ENCODE assay signal across 1 cellular context in the genomic region with DNA sequence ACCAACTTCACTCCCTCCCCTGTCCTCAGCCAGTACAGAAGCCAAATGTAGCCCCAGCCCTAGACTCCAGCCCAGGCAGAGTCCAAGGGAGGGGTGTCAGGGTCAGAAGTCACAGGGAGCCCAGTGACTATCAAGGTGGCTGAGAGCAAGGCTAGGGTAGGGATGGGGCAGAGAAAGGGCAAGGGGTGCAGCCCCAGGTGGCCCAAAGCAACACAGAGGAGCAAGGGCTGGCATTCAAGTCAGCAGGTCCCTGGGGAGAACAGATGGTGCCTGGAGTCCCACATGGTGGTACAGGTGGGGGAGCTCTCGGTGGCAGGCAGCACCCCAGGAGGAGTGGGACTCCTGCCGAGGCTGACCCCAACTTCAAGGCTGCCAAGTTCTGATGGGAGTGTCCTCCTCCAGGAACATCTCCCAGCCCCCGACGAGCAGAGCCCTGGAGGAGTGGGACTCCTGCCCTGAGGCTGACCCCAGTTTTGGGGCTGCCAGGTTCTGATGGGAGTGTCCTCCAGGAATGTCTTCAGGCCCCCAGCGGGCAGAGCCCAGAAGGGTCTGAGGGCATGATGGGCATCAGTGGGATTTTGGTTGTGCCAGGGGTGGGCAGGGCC.
TF ChIP-seq lines count a peak whose summit lies in the region.

No MANE protein-coding gene starts in this region.

TF ChIP-seq in WTC11, 78 proteins besides CTCF, POLR2A, EP300 and RAD21 (continued from another document):
- TF ChIP-seq, protein P1, sequence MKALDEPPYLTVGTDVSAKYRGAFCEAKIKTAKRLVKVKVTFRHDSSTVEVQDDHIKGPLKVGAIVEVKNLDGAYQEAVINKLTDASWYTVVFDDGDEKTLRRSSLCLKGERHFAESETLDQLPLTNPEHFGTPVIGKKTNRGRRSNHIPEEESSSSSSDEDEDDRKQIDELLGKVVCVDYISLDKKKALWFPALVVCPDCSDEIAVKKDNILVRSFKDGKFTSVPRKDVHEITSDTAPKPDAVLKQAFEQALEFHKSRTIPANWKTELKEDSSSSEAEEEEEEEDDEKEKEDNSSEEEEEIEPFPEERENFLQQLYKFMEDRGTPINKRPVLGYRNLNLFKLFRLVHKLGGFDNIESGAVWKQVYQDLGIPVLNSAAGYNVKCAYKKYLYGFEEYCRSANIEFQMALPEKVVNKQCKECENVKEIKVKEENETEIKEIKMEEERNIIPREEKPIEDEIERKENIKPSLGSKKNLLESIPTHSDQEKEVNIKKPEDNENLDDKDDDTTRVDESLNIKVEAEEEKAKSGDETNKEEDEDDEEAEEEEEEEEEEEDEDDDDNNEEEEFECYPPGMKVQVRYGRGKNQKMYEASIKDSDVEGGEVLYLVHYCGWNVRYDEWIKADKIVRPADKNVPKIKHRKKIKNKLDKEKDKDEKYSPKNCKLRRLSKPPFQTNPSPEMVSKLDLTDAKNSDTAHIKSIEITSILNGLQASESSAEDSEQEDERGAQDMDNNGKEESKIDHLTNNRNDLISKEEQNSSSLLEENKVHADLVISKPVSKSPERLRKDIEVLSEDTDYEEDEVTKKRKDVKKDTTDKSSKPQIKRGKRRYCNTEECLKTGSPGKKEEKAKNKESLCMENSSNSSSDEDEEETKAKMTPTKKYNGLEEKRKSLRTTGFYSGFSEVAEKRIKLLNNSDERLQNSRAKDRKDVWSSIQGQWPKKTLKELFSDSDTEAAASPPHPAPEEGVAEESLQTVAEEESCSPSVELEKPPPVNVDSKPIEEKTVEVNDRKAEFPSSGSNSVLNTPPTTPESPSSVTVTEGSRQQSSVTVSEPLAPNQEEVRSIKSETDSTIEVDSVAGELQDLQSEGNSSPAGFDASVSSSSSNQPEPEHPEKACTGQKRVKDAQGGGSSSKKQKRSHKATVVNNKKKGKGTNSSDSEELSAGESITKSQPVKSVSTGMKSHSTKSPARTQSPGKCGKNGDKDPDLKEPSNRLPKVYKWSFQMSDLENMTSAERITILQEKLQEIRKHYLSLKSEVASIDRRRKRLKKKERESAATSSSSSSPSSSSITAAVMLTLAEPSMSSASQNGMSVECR (CRISPR knock-in tag; IDR thresholded peaks at IDR 0.05; ENCODE audit: borderline replicate concordance) = no peak; the same call in 1 of the 2 replicates
- TF ChIP-seq, protein P2, sequence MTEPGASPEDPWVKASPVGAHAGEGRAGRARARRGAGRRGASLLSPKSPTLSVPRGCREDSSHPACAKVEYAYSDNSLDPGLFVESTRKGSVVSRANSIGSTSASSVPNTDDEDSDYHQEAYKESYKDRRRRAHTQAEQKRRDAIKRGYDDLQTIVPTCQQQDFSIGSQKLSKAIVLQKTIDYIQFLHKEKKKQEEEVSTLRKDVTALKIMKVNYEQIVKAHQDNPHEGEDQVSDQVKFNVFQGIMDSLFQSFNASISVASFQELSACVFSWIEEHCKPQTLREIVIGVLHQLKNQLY (CRISPR knock-in tag; IDR thresholded peaks at IDR 0.05) = no peak
- TF ChIP-seq, protein P3, sequence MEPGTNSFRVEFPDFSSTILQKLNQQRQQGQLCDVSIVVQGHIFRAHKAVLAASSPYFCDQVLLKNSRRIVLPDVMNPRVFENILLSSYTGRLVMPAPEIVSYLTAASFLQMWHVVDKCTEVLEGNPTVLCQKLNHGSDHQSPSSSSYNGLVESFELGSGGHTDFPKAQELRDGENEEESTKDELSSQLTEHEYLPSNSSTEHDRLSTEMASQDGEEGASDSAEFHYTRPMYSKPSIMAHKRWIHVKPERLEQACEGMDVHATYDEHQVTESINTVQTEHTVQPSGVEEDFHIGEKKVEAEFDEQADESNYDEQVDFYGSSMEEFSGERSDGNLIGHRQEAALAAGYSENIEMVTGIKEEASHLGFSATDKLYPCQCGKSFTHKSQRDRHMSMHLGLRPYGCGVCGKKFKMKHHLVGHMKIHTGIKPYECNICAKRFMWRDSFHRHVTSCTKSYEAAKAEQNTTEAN (CRISPR knock-in tag; IDR thresholded peaks at IDR 0.05) = 0 out of 2 replicates have a peak, but pooled peaks have one; percentile 35
- no peak for TF ChIP-seq ZNF263 (CRISPR knock-in tag; IDR thresholded peaks at IDR 0.05; ENCODE audit: low read depth)
- TF ChIP-seq, protein P4, sequence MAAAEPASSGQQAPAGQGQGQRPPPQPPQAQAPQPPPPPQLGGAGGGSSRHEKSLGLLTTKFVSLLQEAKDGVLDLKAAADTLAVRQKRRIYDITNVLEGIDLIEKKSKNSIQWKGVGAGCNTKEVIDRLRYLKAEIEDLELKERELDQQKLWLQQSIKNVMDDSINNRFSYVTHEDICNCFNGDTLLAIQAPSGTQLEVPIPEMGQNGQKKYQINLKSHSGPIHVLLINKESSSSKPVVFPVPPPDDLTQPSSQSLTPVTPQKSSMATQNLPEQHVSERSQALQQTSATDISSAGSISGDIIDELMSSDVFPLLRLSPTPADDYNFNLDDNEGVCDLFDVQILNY (CRISPR knock-in tag; IDR thresholded peaks at IDR 0.05) = no peak
- TF ChIP-seq RELA (CRISPR knock-in tag; IDR thresholded peaks at IDR 0.05; ENCODE audit: borderline replicate concordance) = 0 out of 2 replicates have a peak, but pooled peaks have one; percentile 55
- no peak for TF ChIP-seq ZNF232 (CRISPR knock-in tag; IDR thresholded peaks at IDR 0.05)
- no peak for TF ChIP-seq TEAD4 (CRISPR knock-in tag; IDR thresholded peaks at IDR 0.05)
